ENCODE assay signal across 12 cellular contexts in the genomic region with DNA sequence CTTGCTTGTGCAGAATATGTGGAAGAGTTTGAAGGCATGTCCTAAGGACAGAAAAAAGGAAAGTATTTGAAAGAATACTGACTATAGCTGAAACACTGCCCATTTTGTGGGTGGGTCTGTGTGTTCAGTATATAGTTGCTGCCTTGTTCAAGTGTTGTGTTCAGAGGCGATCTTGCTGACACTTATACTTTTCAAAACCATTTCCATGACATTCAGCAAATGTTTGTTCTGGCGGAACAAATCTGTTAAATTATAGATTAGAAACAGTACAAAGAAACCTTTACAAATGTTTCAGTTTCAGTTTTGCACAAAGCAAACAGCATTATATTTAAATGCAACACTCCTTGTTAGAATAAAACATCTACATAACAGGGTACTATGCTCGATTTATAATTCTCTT.
DNase-seq lines count a peak whose midpoint lies in the region; ATAC-seq and TF ChIP-seq lines count a peak whose summit lies in the region.
"Had no signal": no experiment of that assay in that cellular context is flagged by ENCODE, and none has a peak within 500 bp of the region (broad histone marks: within the 10 kb centered on the region; RNA-seq: fewer than 3 reads in every experiment).

No MANE protein-coding gene starts in this region.

- no peaks in the 10 kb centered on the region for H3K27me3 ChIP-seq in Loucy (ENCODE audit: insufficient read depth, low read length, poor library complexity, severe bottlenecking)
- no peaks in the 10 kb centered on the region for H3K27me3 ChIP-seq in PC-3 (ENCODE audit: low read length)
- no peaks in the 10 kb centered on the region for H3K27me3 ChIP-seq in hepatocyte

- intact Hi-C loops in PC-3 (cut with micrococcal nuclease), result loop anchor here (10.0 kb wide), 1 partner anchor 147 kb away; no protein-coding TSS in a partner anchor

- POLR2A ChIA-PET in PC-3 (lab: Charles Lee; ENCODE audit: unreplicated experiment), result no interaction called here

- H3K27ac ChIP-seq in PC-3 (ENCODE audit: low read length), result no peak overlapping the region
- no peak overlapping the region for H3K27ac ChIP-seq in hepatocyte
- H3K27ac ChIP-seq: A549 had no signal

- H3F3A ChIP-seq in Loucy (ENCODE audit: low read depth) (peaks cover 5% of the 10 kb centered on the region; the same call in 1 of the 2 replicates), PC-3 (ENCODE audit: low read length, unreplicated experiment) (no peaks in the 10 kb centered on the region)

- TF ChIP-seq CTCF in Loucy (conservative IDR thresholded peaks at IDR 0.05; ENCODE audit: low read length) (no peak), PC-3 (conservative IDR thresholded peaks at IDR 0.05; ENCODE audit: low read depth, low read length) (no peak), astrocyte of the spinal cord (IDR thresholded peaks at IDR 0.05; ENCODE audit: low read depth, low read length) (no peak), hepatocyte (IDR thresholded peaks at IDR 0.05; ENCODE audit: poor library complexity) (no peak)

- 91% methylated on average over 3 of the region's 3 CpGs for WGBS in hepatocyte (ENCODE audit: low lambda C conversion rate, missing lambda C conversion rate)

- no peak overlapping the region for H3K4me3 ChIP-seq in Loucy (ENCODE audit: low read length, poor library complexity, severe bottlenecking)
- H3K4me3 ChIP-seq in PC-3 (ENCODE audit: low read length), result no peak overlapping the region
- no peak overlapping the region for H3K4me3 ChIP-seq in astrocyte of the spinal cord (ENCODE audit: low read depth, low read length)
- no peak overlapping the region for H3K4me3 ChIP-seq in hepatocyte
- H3K4me3 ChIP-seq: A549, HAP-1 had no signal

- BruUV-seq in PC-3 (replicated peaks; lab: Mats Ljungman, UMichigan), result no TSS peak

- H3K36me3 ChIP-seq in Loucy (ENCODE audit: insufficient read depth, low read length) (no peaks in the 10 kb centered on the region), PC-3 (ENCODE audit: low read depth, low read length) (no peaks in the 10 kb centered on the region), hepatocyte (replicated peaks; ENCODE audit: insufficient read depth, low read depth) (no peaks in the 10 kb centered on the region)
- H3K36me3 ChIP-seq: HAP-1 had no signal

- H3K9me2 ChIP-seq in Loucy (replicated peaks; ENCODE audit: low read depth, low read length) (no peaks in the 10 kb centered on the region), PC-3 (replicated peaks; ENCODE audit: low read length) (no peaks in the 10 kb centered on the region), hepatocyte (replicated peaks; ENCODE audit: insufficient read depth) (no peaks in the 10 kb centered on the region)

- DNase-seq in PC-3 (no peak), astrocyte of the spinal cord (ENCODE audit: low read depth, low spot score) (peak; percentile 8), retina (peak; percentile 22), hepatocyte (ENCODE audit: low spot score) (no peak)
- DNase-seq: CD8-positive, alpha-beta memory T cell; DMS 273 treated with DMSO at 0.1 percent for 48 hours had no signal

- H3K4me2 ChIP-seq in Loucy (ENCODE audit: low read depth, low read length, poor library complexity, severe bottlenecking), result peak overlapping the region; percentile 34
- H3K4me2 ChIP-seq in PC-3 (ENCODE audit: low read length), result peak overlapping the region; percentile 36; the same call in 1 of the 2 replicates
- H3K4me2 ChIP-seq in hepatocyte, result no peak overlapping the region
- H3K4me2 ChIP-seq: A549 had no signal

- no peak for ATAC-seq in PC-3
- ATAC-seq in GM21381 (IDR thresholded peaks at IDR 0.05; ENCODE audit: unreplicated experiment), result no peak
- no peak for ATAC-seq in HG02642 (IDR thresholded peaks at IDR 0.05; ENCODE audit: poor library complexity, unreplicated experiment)
- ATAC-seq: A549, HepG2 had no signal

- no peaks in the 10 kb centered on the region for H3K9me3 ChIP-seq in Loucy (ENCODE audit: insufficient read depth, low read depth, low read length)
- no peaks in the 10 kb centered on the region for H3K9me3 ChIP-seq in PC-3 (ENCODE audit: low read length)
- no peaks in the 10 kb centered on the region for H3K9me3 ChIP-seq in hepatocyte (ENCODE audit: low read depth)
- H3K9me3 ChIP-seq: A549, HAP-1 had no signal

- H3K4me1 ChIP-seq in Loucy (ENCODE audit: insufficient read depth, low read length, poor library complexity, severe bottlenecking) (peaks cover 57% of the 10 kb centered on the region), PC-3 (ENCODE audit: insufficient read depth, low read length) (no peaks in the 10 kb centered on the region; the same call in 1 of the 2 replicates), hepatocyte (ENCODE audit: insufficient read depth) (no peaks in the 10 kb centered on the region)
- H3K4me1 ChIP-seq: A549 had no signal

- H3K79me2 ChIP-seq in Loucy (ENCODE audit: insufficient read depth, low read length) (no peaks in the 10 kb centered on the region), PC-3 (ENCODE audit: low read length) (no peaks in the 10 kb centered on the region), hepatocyte (no peaks in the 10 kb centered on the region)

- peak overlapping the region; percentile 57; the same call in 1 of the 2 replicates for H2AFZ ChIP-seq in Loucy (ENCODE audit: low read length)
- H2AFZ ChIP-seq in PC-3 (ENCODE audit: low read length), result no peak overlapping the region
- H2AFZ ChIP-seq in hepatocyte, result no peak overlapping the region

- in situ Hi-C loops in astrocyte of the spinal cord (cut with HindIII; ENCODE audit: low sequenced_read_pairs), result no loop called here

- CTCF ChIA-PET in PC-3 (lab: Charles Lee), result no interaction called here

- H3K9ac ChIP-seq in Loucy (ENCODE audit: low read depth, low read length, poor library complexity, severe bottlenecking) (peak overlapping the region; percentile 56), PC-3 (ENCODE audit: low read length) (no peak overlapping the region)

- H4K20me1 ChIP-seq in Loucy (ENCODE audit: insufficient read depth, low read length, poor library complexity, severe bottlenecking) (no peaks in the 10 kb centered on the region), PC-3 (ENCODE audit: low read length) (no peaks in the 10 kb centered on the region), hepatocyte (ENCODE audit: insufficient read depth, poor library complexity, severe bottlenecking) (no peaks in the 10 kb centered on the region)

Comparison
In these comparisons a context has a peak if more than half of its experiments do, and no peak if none do; other contexts are left out.
1. DNase-seq: peak in astrocyte of the spinal cord (single experiment) and retina (single experiment); none in PC-3 (single experiment) and hepatocyte (single experiment).